In genomic region chr19:8395621-8396082, GRCh38 we compare ENCODE assay signal across 1 cellular context.
TF ChIP-seq lines count a peak whose summit lies in the region.

No MANE protein-coding gene starts in this region.

TF ChIP-seq in GM23338, 12 proteins besides CTCF, POLR2A, EP300 and RAD21 (continued from another document):
- TF ChIP-seq, protein P1, sequence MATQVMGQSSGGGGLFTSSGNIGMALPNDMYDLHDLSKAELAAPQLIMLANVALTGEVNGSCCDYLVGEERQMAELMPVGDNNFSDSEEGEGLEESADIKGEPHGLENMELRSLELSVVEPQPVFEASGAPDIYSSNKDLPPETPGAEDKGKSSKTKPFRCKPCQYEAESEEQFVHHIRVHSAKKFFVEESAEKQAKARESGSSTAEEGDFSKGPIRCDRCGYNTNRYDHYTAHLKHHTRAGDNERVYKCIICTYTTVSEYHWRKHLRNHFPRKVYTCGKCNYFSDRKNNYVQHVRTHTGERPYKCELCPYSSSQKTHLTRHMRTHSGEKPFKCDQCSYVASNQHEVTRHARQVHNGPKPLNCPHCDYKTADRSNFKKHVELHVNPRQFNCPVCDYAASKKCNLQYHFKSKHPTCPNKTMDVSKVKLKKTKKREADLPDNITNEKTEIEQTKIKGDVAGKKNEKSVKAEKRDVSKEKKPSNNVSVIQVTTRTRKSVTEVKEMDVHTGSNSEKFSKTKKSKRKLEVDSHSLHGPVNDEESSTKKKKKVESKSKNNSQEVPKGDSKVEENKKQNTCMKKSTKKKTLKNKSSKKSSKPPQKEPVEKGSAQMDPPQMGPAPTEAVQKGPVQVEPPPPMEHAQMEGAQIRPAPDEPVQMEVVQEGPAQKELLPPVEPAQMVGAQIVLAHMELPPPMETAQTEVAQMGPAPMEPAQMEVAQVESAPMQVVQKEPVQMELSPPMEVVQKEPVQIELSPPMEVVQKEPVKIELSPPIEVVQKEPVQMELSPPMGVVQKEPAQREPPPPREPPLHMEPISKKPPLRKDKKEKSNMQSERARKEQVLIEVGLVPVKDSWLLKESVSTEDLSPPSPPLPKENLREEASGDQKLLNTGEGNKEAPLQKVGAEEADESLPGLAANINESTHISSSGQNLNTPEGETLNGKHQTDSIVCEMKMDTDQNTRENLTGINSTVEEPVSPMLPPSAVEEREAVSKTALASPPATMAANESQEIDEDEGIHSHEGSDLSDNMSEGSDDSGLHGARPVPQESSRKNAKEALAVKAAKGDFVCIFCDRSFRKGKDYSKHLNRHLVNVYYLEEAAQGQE (IDR thresholded peaks at IDR 0.05; ENCODE audit: unreplicated experiment), result no peak
- TF ChIP-seq ETS1 (IDR thresholded peaks at IDR 0.05) (no peak), JUNB (IDR thresholded peaks at IDR 0.05; ENCODE audit: unreplicated experiment) (no peak)
